In genomic region chr17:12902046-12902445, GRCh38 we compare ENCODE assay signal across 30 cellular contexts.
"Had no signal": no experiment of that assay in that cellular context is flagged by ENCODE, and none has a peak within 500 bp of the region (broad histone marks: within the 10 kb centered on the region; RNA-seq: fewer than 3 reads in every experiment).

No MANE protein-coding gene starts in this region.

- H3K4me1 ChIP-seq: neural progenitor cell, psoas muscle, spleen, stomach, thyroid gland, tibial nerve, upper lobe of right lung, uterus had no signal

- ATAC-seq: naive thymus-derived CD4-positive, alpha-beta T cell; natural killer cell; psoas muscle; right cardiac atrium; sciatic nerve; stimulated activated naive B cell treated with anti-CD40 and anti-IgM and Interleukin-4, amounts not matched to agents 10 μg/mL and 1 μg/mL and 100 μg/mL, for 72 hours had no signal

- H3K9ac ChIP-seq: neural progenitor cell, parathyroid adenoma had no signal

- H3K4me1 Mint-ChIP-seq: naive thymus-derived CD4-positive, alpha-beta T cell; natural killer cell; nephron; neural progenitor cell; stimulated activated naive B cell treated with anti-CD40 and anti-IgM and Interleukin-4, amounts not matched to agents 10 μg/mL and 1 μg/mL and 100 μg/mL, for 72 hours had no signal

- H3K27me3 Mint-ChIP-seq: progenitor cell of endocrine pancreas; stimulated activated naive B cell treated with anti-CD40 and anti-IgM and Interleukin-4, amounts not matched to agents 10 μg/mL and 1 μg/mL and 100 μg/mL, for 72 hours; stimulated activated naive CD8-positive, alpha-beta T cell treated with anti-CD3 and anti-CD28 coated beads, Interleukin-15, Interleukin-2, amounts not matched to agents 100 ng/mL and 50 ng/mL, for 24 hours; type B pancreatic cell had no signal

- DNase-seq: naive thymus-derived CD4-positive, alpha-beta T cell; natural killer cell; occipital lobe; ovary; posterior cingulate gyrus; psoas muscle; right cardiac atrium; spleen; stimulated activated CD4-positive, alpha-beta T cell treated with anti-CD3 and anti-CD28 coated beads, Interleukin-12 subunit alpha, Interleukin-12 subunit beta, amount 100 ng/mL, for 4 hours; stimulated activated CD4-positive, alpha-beta T cell treated with anti-CD3 and anti-CD28 coated beads, Interleukin-1b, Interleukin-23, amount 100 ng/mL, for 48 hours; stimulated activated CD4-positive, alpha-beta T cell treated with anti-CD3 and anti-CD28 coated beads, Interleukin-4, amount 100 ng/mL, for 1 hour; stimulated activated CD4-positive, alpha-beta T cell treated with anti-CD3 and anti-CD28 coated beads, Interleukin-4, amount 100 ng/mL, for 4 hours; stimulated activated CD8-positive, alpha-beta memory T cell treated with anti-CD3 and anti-CD28 coated beads, Interleukin-4, amount 100 ng/mL, for 48 hours; stimulated activated naive B cell treated with anti-CD40 and anti-IgM and Interleukin-4, amounts not matched to agents 10 μg/mL and 1 μg/mL and 100 μg/mL, for 72 hours; stimulated activated naive CD4-positive, alpha-beta T cell treated with Interleukin-2 at 50 U/mL for 16 hours; stomach; upper lobe of right lung; uterus had no signal

- H3K36me3 Mint-ChIP-seq: natural killer cell; stimulated activated naive B cell treated with anti-CD40 and anti-IgM and Interleukin-4, amounts not matched to agents 10 μg/mL and 1 μg/mL and 100 μg/mL, for 72 hours had no signal

- H2AFZ ChIP-seq: neural progenitor cell, parathyroid adenoma had no signal

- H3K4me3 ChIP-seq: neural progenitor cell, ovary, psoas muscle, skin epidermis, smooth muscle cell, spleen, stomach, thoracic aorta, thyroid gland, tibial nerve, upper lobe of right lung, uterus had no signal

- H3K36me3 ChIP-seq: neural progenitor cell, ovary, spleen, thyroid gland, tibial nerve, upper lobe of right lung, uterus had no signal

- H3K27ac Mint-ChIP-seq: naive thymus-derived CD4-positive, alpha-beta T cell; natural killer cell; nephron; neural progenitor cell; progenitor cell of endocrine pancreas; stimulated activated naive B cell treated with anti-CD40 and anti-IgM and Interleukin-4, amounts not matched to agents 10 μg/mL and 1 μg/mL and 100 μg/mL, for 72 hours; stimulated activated naive CD8-positive, alpha-beta T cell treated with anti-CD3 and anti-CD28 coated beads, Interleukin-15, Interleukin-2, amounts not matched to agents 100 ng/mL and 50 ng/mL, for 24 hours; type B pancreatic cell had no signal

- H3K4me2 ChIP-seq: neural progenitor cell, smooth muscle cell had no signal

- H3K27me3 ChIP-seq: neural progenitor cell, ovary, spleen, stomach, thyroid gland, tibial nerve, upper lobe of right lung, uterus had no signal

- H3K9me3 ChIP-seq: ovary, psoas muscle, thoracic aorta, thyroid gland, upper lobe of right lung had no signal

- H3K4me3 Mint-ChIP-seq: naive thymus-derived CD4-positive, alpha-beta T cell; natural killer cell; nephron; neural progenitor cell; stimulated activated naive B cell treated with anti-CD40 and anti-IgM and Interleukin-4, amounts not matched to agents 10 μg/mL and 1 μg/mL and 100 μg/mL, for 72 hours; stimulated activated naive CD8-positive, alpha-beta T cell treated with anti-CD3 and anti-CD28 coated beads, Interleukin-15, Interleukin-2, amounts not matched to agents 100 ng/mL and 50 ng/mL, for 24 hours; type B pancreatic cell had no signal

- H3K27ac ChIP-seq: neural progenitor cell, ovary, parathyroid adenoma, psoas muscle, skin epidermis, spleen, stomach, thoracic aorta, thyroid gland, tibial nerve, upper lobe of right lung, uterus had no signal
